In genomic region chr5:151772868-151773561, GRCh38 we compare ENCODE assay signal across 8 cellular contexts. TPM values are rescaled to one million over a fixed set of nuclear protein-coding genes. Genes with fewer than 3 reads are reported as not detected.
A peak's percentile ranks its signal among the peaks of the same experiment; 100 is the strongest.
DNase-seq lines count a peak whose midpoint lies in the region; ATAC-seq and TF ChIP-seq lines count a peak whose summit lies in the region.

No MANE protein-coding gene starts in this region.

- no peaks in the 10 kb centered on the region; the same call in 1 of the 2 replicates for H3F3A ChIP-seq in PC-9 (ENCODE audit: insufficient read depth, low read depth)

- no peak for DNase-seq in activated CD4-positive, alpha-beta T cell treated with anti-CD3 and anti-CD28 coated beads, Interleukin-2, amount 10 ng/mL, durations not matched to agents 7 days and 5 days
- DNase-seq in activated CD4-positive, alpha-beta T cell treated with anti-CD3 and anti-CD28 coated beads for 4 hours, result no peak
- DNase-seq in PC-9, result no peak
- DNase-seq in endodermal cell, result no peak
- no peak for DNase-seq in SKM-1 (lab: John Stamatoyannopoulos, UW; ENCODE audit: unreplicated experiment)

- no peak overlapping the region for H2AFZ ChIP-seq in PC-9

- H3K27ac Mint-ChIP-seq in activated CD4-positive, alpha-beta T cell treated with anti-CD3 and anti-CD28 coated beads, Interleukin-2, amount 10 ng/mL, durations not matched to agents 7 days and 5 days, result peak overlapping the region; percentile 94
- H3K27ac Mint-ChIP-seq in endodermal cell (peak overlapping the region; percentile 92), nephron (peak overlapping the region in 2 of 3 experiments; percentile 48 to 78)

- H3K4me3 ChIP-seq in PC-9 (peak overlapping the region; percentile 92), endodermal cell (ENCODE audit: low read length) (peak overlapping the region; percentile 99)

- peaks cover 72% of the 10 kb centered on the region for H3K79me2 ChIP-seq in PC-9 (ENCODE audit: low read depth)

- TSS peak; percentile 49 for BruUV-seq in PC-9 (replicated peaks; lab: Mats Ljungman, UMichigan)

- H3K4me2 ChIP-seq in PC-9, result peak overlapping the region; percentile 94

- H3K9me3 ChIP-seq in PC-9 (ENCODE audit: insufficient read depth, low read depth) (no peaks in the 10 kb centered on the region), endodermal cell (ENCODE audit: control insufficient read depth, low read length) (no peaks in the 10 kb centered on the region)

- H3K36me3 ChIP-seq in PC-9 (ENCODE audit: low read depth) (peaks cover 29% of the 10 kb centered on the region), endodermal cell (ENCODE audit: control insufficient read depth, insufficient read depth, low read length) (peaks cover 14% of the 10 kb centered on the region)

- H3K4me1 ChIP-seq in PC-9 (replicated peaks; ENCODE audit: insufficient read depth) (peaks cover 34% of the 10 kb centered on the region), endodermal cell (ENCODE audit: control insufficient read depth, insufficient read depth, low read length) (peaks cover 18% of the 10 kb centered on the region)

- H3K27me3 Mint-ChIP-seq in activated CD4-positive, alpha-beta T cell treated with anti-CD3 and anti-CD28 coated beads, Interleukin-2, amount 10 ng/mL, durations not matched to agents 7 days and 5 days, result no peaks in the 10 kb centered on the region
- H3K27me3 Mint-ChIP-seq in endodermal cell (ENCODE audit: insufficient read depth) (no peaks in the 10 kb centered on the region), nephron (ENCODE audit: low read depth) (no peaks in the 10 kb centered on the region)

- H4K20me1 ChIP-seq in PC-9 (ENCODE audit: insufficient read depth), result peaks cover 58% of the 10 kb centered on the region

- H3K4me3 Mint-ChIP-seq in activated CD4-positive, alpha-beta T cell treated with anti-CD3 and anti-CD28 coated beads, Interleukin-2, amount 10 ng/mL, durations not matched to agents 7 days and 5 days, result peak overlapping the region; percentile 81
- H3K4me3 Mint-ChIP-seq in endodermal cell (no peak overlapping the region), nephron (peak overlapping the region; percentile 87 to 93 (median 92))

- H3K36me3 Mint-ChIP-seq in activated CD4-positive, alpha-beta T cell treated with anti-CD3 and anti-CD28 coated beads, Interleukin-2, amount 10 ng/mL, durations not matched to agents 7 days and 5 days (ENCODE audit: low read depth), result peaks cover 31% of the 10 kb centered on the region
- H3K36me3 Mint-ChIP-seq in endodermal cell (ENCODE audit: low read depth) (peaks cover 16% of the 10 kb centered on the region), nephron (ENCODE audit: low read depth) (peaks cover 21% of the 10 kb centered on the region)

- 1 to 2% methylated on average over 14 to 18 of the region's 18 CpGs for WGBS in endodermal cell (ENCODE audit: insufficient coverage in 1 of 2, insufficient read length in 1 of 2), 2 experiments

- CTCF ChIA-PET in activated CD4-positive, alpha-beta T cell treated with anti-CD3 and anti-CD28 coated beads, Interleukin-2, amount 10 ng/mL, durations not matched to agents 7 days and 5 days (lab: Charles Lee), result interaction anchor here (0.8 to 3.5 kb wide), 9 partner anchors 9 to 114 kb away, joined by 3 to 40 read pairs (median 6); no protein-coding TSS in a partner anchor
- CTCF ChIA-PET in PC-9 (lab: Charles Lee), result no interaction called here

- H3K9me2 ChIP-seq in PC-9 (ENCODE audit: insufficient read depth), result no peaks in the 10 kb centered on the region

- H3K27me3 ChIP-seq in PC-9 (ENCODE audit: insufficient read depth, low read depth) (no peaks in the 10 kb centered on the region), endodermal cell (ENCODE audit: control insufficient read depth, insufficient read depth, low read length, poor library complexity, severe bottlenecking) (no peaks in the 10 kb centered on the region)

- H3K9ac ChIP-seq in endodermal cell (ENCODE audit: extremely low read depth, low read length, poor library complexity, severe bottlenecking), result peak overlapping the region; percentile 93

- POLR2A ChIA-PET in activated CD4-positive, alpha-beta T cell treated with anti-CD3 and anti-CD28 coated beads, Interleukin-2, amount 10 ng/mL, durations not matched to agents 7 days and 5 days (lab: Charles Lee), result interaction anchor here (0.5 kb wide), 1 partner anchor 468 kb away, joined by 3 read pairs; no protein-coding TSS in a partner anchor
- POLR2A ChIA-PET in PC-9 (lab: Charles Lee; ENCODE audit: unreplicated experiment), result interaction anchor here (0.7 kb wide), 2 partner anchors 12 to 521 kb away, joined by 3 to 4 read pairs; no protein-coding TSS in a partner anchor

- peak overlapping the region; percentile 66; the same call in 1 of the 2 replicates for H3K27ac ChIP-seq in PC-9
- H3K27ac ChIP-seq in endodermal cell (ENCODE audit: low read depth, low read length), result peak overlapping the region; percentile 94

- TF ChIP-seq CTCF in PC-9 (conservative IDR thresholded peaks at IDR 0.05) (no peak), endodermal cell (conservative IDR thresholded peaks at IDR 0.05) (no peak), nephron (IDR thresholded peaks at IDR 0.05; ENCODE audit: unreplicated experiment in 3 of 3) (no peak)

- intact Hi-C loops in PC-9 (cut with micrococcal nuclease; ENCODE audit: unreplicated experiment), result loop anchor here (5.0 kb wide), 3 partner anchors 326 to 696 kb away; partner anchors contain the start of genes GM2A and SLC36A1

- ATAC-seq in HG03175 (IDR thresholded peaks at IDR 0.05; ENCODE audit: unreplicated experiment) (no peak), GM19452 (IDR thresholded peaks at IDR 0.05; ENCODE audit: unreplicated experiment) (no peak)

- H3K4me1 Mint-ChIP-seq in activated CD4-positive, alpha-beta T cell treated with anti-CD3 and anti-CD28 coated beads, Interleukin-2, amount 10 ng/mL, durations not matched to agents 7 days and 5 days, result peaks cover 50% of the 10 kb centered on the region
- H3K4me1 Mint-ChIP-seq in endodermal cell, result peaks cover 48% of the 10 kb centered on the region
- H3K4me1 Mint-ChIP-seq in nephron, result peaks cover 58% of the 10 kb centered on the region

- H3K9me3 Mint-ChIP-seq in activated CD4-positive, alpha-beta T cell treated with anti-CD3 and anti-CD28 coated beads, Interleukin-2, amount 10 ng/mL, durations not matched to agents 7 days and 5 days, result no peaks in the 10 kb centered on the region
- H3K9me3 Mint-ChIP-seq in endodermal cell, result no peaks in the 10 kb centered on the region
- no peaks in the 10 kb centered on the region for H3K9me3 Mint-ChIP-seq in nephron

RNA-seq across cellular contexts. Expression of gene G3BP1, which starts 1.3 kb away (rescaled TPM):
- 100 to 1,000 TPM; 212 to 221 TPM for total RNA-seq in activated CD4-positive, alpha-beta T cell treated with anti-CD3 and anti-CD28 coated beads, Interleukin-2, amount 10 ng/mL, durations not matched to agents 7 days and 5 days
- total RNA-seq in PC-9 (2021), result 203 and 254 TPM in 2 replicates
- total RNA-seq in endodermal cell, result 100 to 1,000 TPM; 346 to 376 TPM
- 146 TPM for polyA plus RNA-seq in endodermal cell (2013, experiment 1 of 2)
- 146 TPM for polyA plus RNA-seq in endodermal cell (2013, experiment 2 of 2)

RNA-seq across cellular contexts. Expression of gene ATOX1, which starts 14.6 kb away (rescaled TPM):
- 10 to 100 TPM; 46.9 to 48.1 TPM for total RNA-seq in activated CD4-positive, alpha-beta T cell treated with anti-CD3 and anti-CD28 coated beads, Interleukin-2, amount 10 ng/mL, durations not matched to agents 7 days and 5 days
- 175 and 201 TPM in 2 replicates for total RNA-seq in PC-9 (2021)
- total RNA-seq in endodermal cell, result 100 to 1,000 TPM; 105 to 129 TPM
- 102 TPM for polyA plus RNA-seq in endodermal cell (2013, experiment 1 of 2)
- polyA plus RNA-seq in endodermal cell (2013, experiment 2 of 2), result 98.4 TPM
